37 cellular contexts compared by ENCODE assay signal in the genomic region with DNA sequence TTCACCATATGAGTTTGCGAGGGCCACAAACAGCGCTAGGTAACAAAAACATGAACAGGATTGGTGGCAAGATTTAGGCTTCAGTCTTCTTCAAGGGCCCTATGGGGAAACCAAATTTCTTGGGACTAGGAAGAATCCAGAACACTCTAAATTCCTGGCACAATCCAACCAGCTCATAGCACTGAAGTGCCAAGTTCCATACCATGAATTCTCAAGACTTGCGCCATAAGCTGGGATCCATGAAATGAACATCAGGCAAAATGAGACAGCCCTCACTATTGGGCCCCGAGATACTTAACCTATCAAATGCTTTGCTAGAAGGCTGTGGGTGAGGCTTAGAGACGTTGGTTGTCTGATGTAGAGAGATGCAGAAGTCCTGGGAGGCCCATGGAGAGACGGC.
"Had no signal": no experiment of that assay in that cellular context is flagged by ENCODE, and none has a peak within 500 bp of the region (broad histone marks: within the 10 kb centered on the region; RNA-seq: fewer than 3 reads in every experiment).

No MANE protein-coding gene starts in this region.

- H3K36me3 Mint-ChIP-seq: activated CD8-positive, alpha-beta memory T cell treated with anti-CD3 and anti-CD28 coated beads, Interleukin-2, amount 10 ng/mL, durations not matched to agents 7 days and 5 days; activated naive CD4-positive, alpha-beta T cell treated with anti-CD3 and anti-CD28 coated beads, Interleukin-2, amount 10 ng/mL, durations not matched to agents 7 days and 5 days; activated naive CD4-positive, alpha-beta T cell treated with anti-CD3 and anti-CD28 coated beads, Interleukin-2, amount 50 U/mL, for 24 hours; activated naive CD8-positive, alpha-beta T cell; activated naive CD8-positive, alpha-beta T cell treated with anti-CD3 and anti-CD28 coated beads, Interleukin-2, amount 10 ng/mL, durations not matched to agents 7 days and 5 days had no signal

- H3K9me3 ChIP-seq: ascending aorta, breast epithelium had no signal

- H3K4me1 Mint-ChIP-seq: activated CD4-positive, alpha-beta memory T cell treated with anti-CD3 and anti-CD28 coated beads, Interleukin-2, amount 10 ng/mL, durations not matched to agents 7 days and 5 days; activated CD4-positive, alpha-beta T cell treated with anti-CD3 and anti-CD28 coated beads for 36 hours; activated CD4-positive, alpha-beta T cell treated with anti-CD3 and anti-CD28 coated beads, Interleukin-2, amount 10 ng/mL, durations not matched to agents 7 days and 5 days; activated CD8-positive, alpha-beta memory T cell treated with anti-CD3 and anti-CD28 coated beads, Interleukin-2, amount 10 ng/mL, durations not matched to agents 7 days and 5 days; activated naive CD4-positive, alpha-beta T cell treated with anti-CD3 and anti-CD28 coated beads, Interleukin-2, amount 10 ng/mL, durations not matched to agents 7 days and 5 days; activated naive CD4-positive, alpha-beta T cell treated with anti-CD3 and anti-CD28 coated beads, Interleukin-2, amount 50 U/mL, for 24 hours; activated naive CD8-positive, alpha-beta T cell treated with anti-CD3 and anti-CD28 coated beads, Interleukin-2, amount 10 ng/mL, durations not matched to agents 7 days and 5 days; activated naive CD8-positive, alpha-beta T cell treated with anti-CD3 and anti-CD28 coated beads, Interleukin-2, amount 50 U/mL, for 24 hours had no signal

- H3K27ac ChIP-seq: ascending aorta, brain microvascular endothelial cell, breast epithelium, WERI-Rb-1 had no signal

- DNase-seq: activated CD4-positive, alpha-beta memory T cell treated with anti-CD3 and anti-CD28 coated beads, Interleukin-2, amount 10 ng/mL, durations not matched to agents 7 days and 5 days; activated CD4-positive, alpha-beta T cell treated with anti-CD3 and anti-CD28 coated beads for 1 hour; activated CD4-positive, alpha-beta T cell treated with anti-CD3 and anti-CD28 coated beads for 36 hours; activated CD4-positive, alpha-beta T cell treated with anti-CD3 and anti-CD28 coated beads for 48 hours; activated CD4-positive, alpha-beta T cell treated with anti-CD3 and anti-CD28 coated beads, Interleukin-2, amount 10 ng/mL, durations not matched to agents 7 days and 5 days; activated CD4-positive, alpha-beta T cell treated with anti-CD3 and anti-CD28 coated beads, Interleukin-2, amount 50 U/mL, for 48 hours; activated CD4-positive, CD25-positive, alpha-beta regulatory T cell; activated CD8-positive, alpha-beta memory T cell treated with anti-CD3 and anti-CD28 coated beads for 24 hours; activated CD8-positive, alpha-beta memory T cell treated with anti-CD3 and anti-CD28 coated beads, Interleukin-2, amount 10 ng/mL, durations not matched to agents 7 days and 5 days; activated CD8-positive, alpha-beta memory T cell treated with anti-CD3 and anti-CD28 coated beads, Interleukin-2, amount 50 U/mL, for 48 hours; activated CD8-positive, alpha-beta T cell treated with anti-CD3 and anti-CD28 coated beads, Interleukin-2, amount 10 ng/mL, durations not matched to agents 7 days and 5 days; activated effector memory CD4-positive, alpha-beta T cell treated with Interleukin-2 at 50 U/mL for 16 hours; activated gamma-delta T cell; activated naive CD4-positive, alpha-beta T cell treated with anti-CD3 and anti-CD28 coated beads, Interleukin-2, amount 10 ng/mL, durations not matched to agents 7 days and 5 days; activated naive CD4-positive, alpha-beta T cell treated with Interleukin-2 at 50 U/mL for 16 hours; activated naive CD8-positive, alpha-beta T cell treated with anti-CD3 and anti-CD28 coated beads, Interleukin-2, amount 10 ng/mL, durations not matched to agents 7 days and 5 days; activated naive CD8-positive, alpha-beta T cell treated with anti-CD3 and anti-CD28 coated beads, Interleukin-2, amount 50 U/mL, for 24 hours; activated T-cell treated with anti-CD3 and anti-CD28 coated beads, Interleukin-2, amount 50 U/mL, for 24 hours; activated T-cell treated with anti-CD3 and anti-CD28 coated beads, Interleukin-2, amount 50 U/mL, for 48 hours; amygdala; anterior cingulate cortex; brain microvascular endothelial cell; central memory CD4-positive, alpha-beta T cell; T-helper 1 cell; T-helper 2 cell; T-helper 9 cell had no signal

- H3K4me3 Mint-ChIP-seq: activated CD4-positive, alpha-beta memory T cell treated with anti-CD3 and anti-CD28 coated beads, Interleukin-2, amount 10 ng/mL, durations not matched to agents 7 days and 5 days; activated CD4-positive, alpha-beta T cell treated with anti-CD3 and anti-CD28 coated beads for 36 hours; activated CD4-positive, alpha-beta T cell treated with anti-CD3 and anti-CD28 coated beads, Interleukin-2, amount 10 ng/mL, durations not matched to agents 7 days and 5 days; activated CD8-positive, alpha-beta memory T cell treated with anti-CD3 and anti-CD28 coated beads, Interleukin-2, amount 10 ng/mL, durations not matched to agents 7 days and 5 days; activated CD8-positive, alpha-beta T cell treated with anti-CD3 and anti-CD28 coated beads, Interleukin-2, amount 10 ng/mL, durations not matched to agents 7 days and 5 days; activated naive CD4-positive, alpha-beta T cell treated with anti-CD3 and anti-CD28 coated beads, Interleukin-2, amount 10 ng/mL, durations not matched to agents 7 days and 5 days; activated naive CD4-positive, alpha-beta T cell treated with anti-CD3 and anti-CD28 coated beads, Interleukin-2, amount 50 U/mL, for 24 hours; activated naive CD8-positive, alpha-beta T cell; activated naive CD8-positive, alpha-beta T cell treated with anti-CD3 and anti-CD28 coated beads, Interleukin-2, amount 10 ng/mL, durations not matched to agents 7 days and 5 days; activated naive CD8-positive, alpha-beta T cell treated with anti-CD3 and anti-CD28 coated beads, Interleukin-2, amount 50 U/mL, for 24 hours; activated T-cell treated with anti-CD3 and anti-CD28 coated beads, Interleukin-2, amount 50 U/mL, for 24 hours; T-helper 1 cell treated with Interleukin-12 subunit alpha and Interleukin-12 subunit beta and Interleukin-4 antibody, amounts not matched to agents 30 μg/mL and 1 μg/mL, for 36 hours; T-helper 2 cell treated with Interferon-gamma antibody and Interleukin-4, amounts not matched to agents 5 μg/mL and 100 μg/mL, for 36 hours; WTC11 had no signal

- H3K4me1 ChIP-seq: ascending aorta, breast epithelium had no signal

- ATAC-seq: activated CD4-positive, alpha-beta T cell treated with anti-CD3 and anti-CD28 coated beads for 36 hours; activated CD4-positive, CD25-positive, alpha-beta regulatory T cell treated with anti-CD3 and anti-CD28 coated beads, Interleukin-2, amount 50 U/mL, for 24 hours; activated CD8-positive, alpha-beta memory T cell treated with anti-CD3 and anti-CD28 coated beads, Interleukin-2, amount 10 ng/mL, durations not matched to agents 7 days and 5 days; activated CD8-positive, alpha-beta T cell treated with anti-CD3 and anti-CD28 coated beads, Interleukin-2, amount 10 ng/mL, durations not matched to agents 7 days and 5 days; activated naive CD8-positive, alpha-beta T cell treated with anti-CD3 and anti-CD28 coated beads, Interleukin-2, amount 50 U/mL, for 24 hours had no signal

- H3K36me3 ChIP-seq: ascending aorta, brain microvascular endothelial cell, breast epithelium, WERI-Rb-1 had no signal

- H3K27me3 ChIP-seq: ascending aorta, brain microvascular endothelial cell, breast epithelium had no signal

- H3K9me3 Mint-ChIP-seq: activated CD4-positive, alpha-beta memory T cell treated with anti-CD3 and anti-CD28 coated beads, Interleukin-2, amount 10 ng/mL, durations not matched to agents 7 days and 5 days; activated CD4-positive, alpha-beta T cell treated with anti-CD3 and anti-CD28 coated beads, Interleukin-2, amount 10 ng/mL, durations not matched to agents 7 days and 5 days; activated T-cell treated with anti-CD3 and anti-CD28 coated beads, Interleukin-2, amount 50 U/mL, for 24 hours; activated T-helper 2 cell treated with anti-CD3 and anti-CD28 coated beads, Interferon-gamma antibody, Interleukin-2, Interleukin-4, amounts not matched to agents 10 μg/mL and 5 μg/mL and 100 μg/mL, durations not matched to agents 14 hours and 24 hours and 36 hours; T-helper 1 cell treated with Interleukin-12 subunit alpha and Interleukin-12 subunit beta and Interleukin-4 antibody, amounts not matched to agents 30 μg/mL and 1 μg/mL, for 36 hours had no signal

- H3K27ac Mint-ChIP-seq: activated CD4-positive, alpha-beta memory T cell treated with anti-CD3 and anti-CD28 coated beads, Interleukin-2, amount 10 ng/mL, durations not matched to agents 7 days and 5 days; activated CD4-positive, alpha-beta T cell treated with anti-CD3 and anti-CD28 coated beads for 36 hours; activated CD4-positive, alpha-beta T cell treated with anti-CD3 and anti-CD28 coated beads, Interleukin-2, amount 10 ng/mL, durations not matched to agents 7 days and 5 days; activated CD8-positive, alpha-beta memory T cell treated with anti-CD3 and anti-CD28 coated beads, Interleukin-2, amount 10 ng/mL, durations not matched to agents 7 days and 5 days; activated CD8-positive, alpha-beta T cell treated with anti-CD3 and anti-CD28 coated beads, Interleukin-2, amount 10 ng/mL, durations not matched to agents 7 days and 5 days; activated naive CD4-positive, alpha-beta T cell treated with anti-CD3 and anti-CD28 coated beads, Interleukin-2, amount 10 ng/mL, durations not matched to agents 7 days and 5 days; activated naive CD4-positive, alpha-beta T cell treated with anti-CD3 and anti-CD28 coated beads, Interleukin-2, amount 50 U/mL, for 24 hours; activated naive CD8-positive, alpha-beta T cell; activated naive CD8-positive, alpha-beta T cell treated with anti-CD3 and anti-CD28 coated beads, Interleukin-2, amount 10 ng/mL, durations not matched to agents 7 days and 5 days; activated naive CD8-positive, alpha-beta T cell treated with anti-CD3 and anti-CD28 coated beads, Interleukin-2, amount 50 U/mL, for 24 hours; activated T-cell treated with anti-CD3 and anti-CD28 coated beads, Interleukin-2, amount 50 U/mL, for 24 hours; activated T-helper 2 cell treated with anti-CD3 and anti-CD28 coated beads, Interferon-gamma antibody, Interleukin-2, Interleukin-4, amounts not matched to agents 10 μg/mL and 5 μg/mL and 100 μg/mL, durations not matched to agents 14 hours and 24 hours and 36 hours; T-helper 1 cell treated with Interleukin-12 subunit alpha and Interleukin-12 subunit beta and Interleukin-4 antibody, amounts not matched to agents 30 μg/mL and 1 μg/mL, for 36 hours; T-helper 2 cell treated with Interferon-gamma antibody and Interleukin-4, amounts not matched to agents 5 μg/mL and 100 μg/mL, for 36 hours; WTC11 had no signal

- H3K4me3 ChIP-seq: ascending aorta, breast epithelium had no signal

- H3K27me3 Mint-ChIP-seq: activated CD4-positive, alpha-beta memory T cell treated with anti-CD3 and anti-CD28 coated beads, Interleukin-2, amount 10 ng/mL, durations not matched to agents 7 days and 5 days; activated CD4-positive, alpha-beta T cell treated with anti-CD3 and anti-CD28 coated beads, Interleukin-2, amount 10 ng/mL, durations not matched to agents 7 days and 5 days; activated CD8-positive, alpha-beta memory T cell treated with anti-CD3 and anti-CD28 coated beads, Interleukin-2, amount 10 ng/mL, durations not matched to agents 7 days and 5 days; activated naive CD4-positive, alpha-beta T cell treated with anti-CD3 and anti-CD28 coated beads, Interleukin-2, amount 10 ng/mL, durations not matched to agents 7 days and 5 days; activated naive CD8-positive, alpha-beta T cell treated with anti-CD3 and anti-CD28 coated beads, Interleukin-2, amount 10 ng/mL, durations not matched to agents 7 days and 5 days; activated T-cell treated with anti-CD3 and anti-CD28 coated beads, Interleukin-2, amount 50 U/mL, for 24 hours had no signal

- FAIRE-seq: TTC549 had no signal
